In genomic region chr19:7872306-7873204, GRCh38 we compare ENCODE assay signal across 1 cellular context.
TF ChIP-seq lines count a peak whose summit lies in the region.

No MANE protein-coding gene starts in this region.

TF ChIP-seq in HepG2, 621 proteins besides CTCF, POLR2A, EP300 and RAD21:
- TF ChIP-seq ARID4A (CRISPR knock-in tag; IDR thresholded peaks at IDR 0.05; ENCODE audit: borderline replicate concordance) (0 out of 2 replicates have a peak, but pooled peaks have one; percentile 27), ATF7 (IDR thresholded peaks at IDR 0.05) (no peak), ATF7 (CRISPR knock-in tag; IDR thresholded peaks at IDR 0.05) (no peak), ZSCAN25 (CRISPR knock-in tag; IDR thresholded peaks at IDR 0.05) (no peak), ZNF296 (CRISPR knock-in tag; conservative IDR thresholded peaks at IDR 0.05) (0 out of 2 replicates have a peak, but pooled peaks have one; percentile 27), ZNF768 (CRISPR knock-in tag; IDR thresholded peaks at IDR 0.05) (peak; percentile 24; the same call in 1 of the 2 replicates), ZNF33B (CRISPR knock-in tag; IDR thresholded peaks at IDR 0.05) (0 out of 2 replicates have a peak, but pooled peaks have one; percentile 53), SOX6 (IDR thresholded peaks at IDR 0.05) (no peak), SOX6 (CRISPR knock-in tag; IDR thresholded peaks at IDR 0.05) (0 out of 2 replicates have a peak, but pooled peaks have one; percentile 1), GATAD1 (CRISPR knock-in tag; IDR thresholded peaks at IDR 0.05) (no peak), ADNP (CRISPR knock-in tag; IDR thresholded peaks at IDR 0.05) (0 out of 2 replicates have a peak, but pooled peaks have one; percentile 45), ZMYM3 (CRISPR knock-in tag; IDR thresholded peaks at IDR 0.05) (peak; percentile 89), ZNF629 (CRISPR knock-in tag; conservative IDR thresholded peaks at IDR 0.05) (peak; percentile 96), ZNF713 (CRISPR knock-in tag; IDR thresholded peaks at IDR 0.05) (0 out of 2 replicates have a peak, but pooled peaks have one; percentile 56), HNRNPLL (IDR thresholded peaks at IDR 0.05; ENCODE audit: low read depth, low read length, poor library complexity, severe bottlenecking) (peak; percentile 14), KDM1A (CRISPR knock-in tag; IDR thresholded peaks at IDR 0.05) (peak; percentile 60; the same call in 1 of the 2 replicates), RFXANK (CRISPR knock-in tag; IDR thresholded peaks at IDR 0.05) (no peak), RCOR2 (CRISPR knock-in tag; IDR thresholded peaks at IDR 0.05) (peak; percentile 48; the same call in 1 of the 2 replicates)
- TF ChIP-seq, protein P1, sequence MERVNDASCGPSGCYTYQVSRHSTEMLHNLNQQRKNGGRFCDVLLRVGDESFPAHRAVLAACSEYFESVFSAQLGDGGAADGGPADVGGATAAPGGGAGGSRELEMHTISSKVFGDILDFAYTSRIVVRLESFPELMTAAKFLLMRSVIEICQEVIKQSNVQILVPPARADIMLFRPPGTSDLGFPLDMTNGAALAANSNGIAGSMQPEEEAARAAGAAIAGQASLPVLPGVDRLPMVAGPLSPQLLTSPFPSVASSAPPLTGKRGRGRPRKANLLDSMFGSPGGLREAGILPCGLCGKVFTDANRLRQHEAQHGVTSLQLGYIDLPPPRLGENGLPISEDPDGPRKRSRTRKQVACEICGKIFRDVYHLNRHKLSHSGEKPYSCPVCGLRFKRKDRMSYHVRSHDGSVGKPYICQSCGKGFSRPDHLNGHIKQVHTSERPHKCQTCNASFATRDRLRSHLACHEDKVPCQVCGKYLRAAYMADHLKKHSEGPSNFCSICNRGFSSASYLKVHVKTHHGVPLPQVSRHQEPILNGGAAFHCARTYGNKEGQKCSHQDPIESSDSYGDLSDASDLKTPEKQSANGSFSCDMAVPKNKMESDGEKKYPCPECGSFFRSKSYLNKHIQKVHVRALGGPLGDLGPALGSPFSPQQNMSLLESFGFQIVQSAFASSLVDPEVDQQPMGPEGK (CRISPR knock-in tag; IDR thresholded peaks at IDR 0.05): peak; percentile 17; the same call in 1 of the 2 replicates
TF ChIP-seq in HepG2: peak in this region for 13.
